In the genomic region with DNA sequence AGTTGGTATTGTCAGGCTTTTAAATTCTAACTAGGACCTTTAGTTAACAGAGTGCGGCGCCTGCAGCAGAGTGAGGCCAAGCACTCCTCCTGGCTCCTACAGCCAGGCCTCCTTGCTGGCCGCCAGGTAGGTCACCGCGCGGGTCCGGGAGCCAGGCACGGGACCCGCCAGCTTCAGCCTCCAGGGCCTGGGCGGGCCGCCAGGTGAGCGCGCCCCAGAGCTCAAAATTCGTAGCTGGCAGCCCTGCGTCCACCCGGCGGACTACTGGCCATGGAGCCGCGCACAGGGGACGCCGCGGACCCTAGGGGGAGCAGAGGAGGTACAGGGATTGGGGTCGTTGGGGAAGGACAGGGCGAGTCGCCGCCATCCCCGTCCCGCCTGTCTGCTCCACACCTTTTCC, we compare ENCODE assay signal across 8 cellular contexts. TPM values are rescaled to one million over a fixed set of nuclear protein-coding genes. Genes with fewer than 3 reads are reported as not detected.
DNase-seq lines count a peak whose midpoint lies in the region; ATAC-seq and TF ChIP-seq lines count a peak whose summit lies in the region.

Gene MAGIX, plus strand, starts transcription at position 139 of the 400 bp plus-strand sequence. Its CDS starts 132 bp downstream, at position 271.

- H3K4me3 ChIP-seq in mammary epithelial cell (replicated peaks in 1 of 3; ENCODE audit: insufficient read depth in 1 of 3, low read depth in 2 of 3, low read length in 3 of 3) (peak within 1 kb of the TSS in 2 of 3 experiments; percentile 4 to 52), upper lobe of right lung (peak within 1 kb of the TSS; percentile 49)

- H3K4me1 ChIP-seq in mammary epithelial cell (ENCODE audit: insufficient read depth, low read length) (peaks cover 7% of the 10 kb centered on the region), upper lobe of right lung (no peaks in the 10 kb centered on the region)

- ATAC-seq in memory B cell (ENCODE audit: low read depth) (no peak), upper lobe of right lung (no peak), HG03039 (IDR thresholded peaks at IDR 0.05; ENCODE audit: unreplicated experiment) (no peak), HG03439 (IDR thresholded peaks at IDR 0.05; ENCODE audit: unreplicated experiment) (no peak)

- H3K9me3 Mint-ChIP-seq in activated naive CD4-positive, alpha-beta T cell treated with anti-CD3 and anti-CD28 coated beads, Interleukin-2, amount 50 U/mL, for 24 hours = no peaks in the 10 kb centered on the region
- H3K9me3 Mint-ChIP-seq in memory B cell = no peaks in the 10 kb centered on the region

- DNase-seq in activated naive CD4-positive, alpha-beta T cell treated with Interleukin-2 at 50 U/mL for 16 hours = no peak
- DNase-seq in mammary epithelial cell (no peak), memory B cell (ENCODE audit: low spot score in 2 of 2) (no peak), upper lobe of right lung (no peak), cortex of kidney (lab: John Stamatoyannopoulos, UW) (no peak)

- no TSS peak for BruUV-seq in mammary epithelial cell (replicated peaks; lab: Mats Ljungman, UMichigan)

- intact Hi-C loops in mammary epithelial cell (cut with micrococcal nuclease) (no loop called here), upper lobe of right lung (cut with DNase I) (no loop called here)

- peak within 1 kb of the TSS; percentile 84 for H2AFZ ChIP-seq in mammary epithelial cell (ENCODE audit: low read depth, low read length)

- H3K27ac ChIP-seq in mammary epithelial cell (ENCODE audit: insufficient read depth, low read depth, low read length) (no peak within 1 kb of the TSS), upper lobe of right lung (peak within 1 kb of the TSS; percentile 86)

- peak within 1 kb of the TSS; percentile 57 for H3K4me2 ChIP-seq in mammary epithelial cell (ENCODE audit: insufficient read depth, low read depth, low read length)

- H3K4me3 Mint-ChIP-seq in activated naive CD4-positive, alpha-beta T cell treated with anti-CD3 and anti-CD28 coated beads, Interleukin-2, amount 50 U/mL, for 24 hours = peak within 1 kb of the TSS; percentile 74
- peak within 1 kb of the TSS; percentile 85 for H3K4me3 Mint-ChIP-seq in memory B cell

- H3K9ac ChIP-seq in mammary epithelial cell (ENCODE audit: insufficient read depth, low read length) = no peak within 1 kb of the TSS

- H3K79me2 ChIP-seq in mammary epithelial cell (ENCODE audit: insufficient read depth, low read length) = peaks cover 8% of the 10 kb centered on the region

- peaks cover 25% of the 10 kb centered on the region for H3K4me1 Mint-ChIP-seq in activated naive CD4-positive, alpha-beta T cell treated with anti-CD3 and anti-CD28 coated beads, Interleukin-2, amount 50 U/mL, for 24 hours
- peaks cover 14% of the 10 kb centered on the region for H3K4me1 Mint-ChIP-seq in memory B cell

- TF ChIP-seq CTCF in mammary epithelial cell (conservative IDR thresholded peaks at IDR 0.05 in 1 of 2, IDR thresholded peaks at IDR 0.05 in 1 of 2; ENCODE audit: extremely low read depth in 1 of 2, insufficient read depth in 1 of 2, low read depth in 1 of 2, low read length in 2 of 2) (no peak), upper lobe of right lung (IDR thresholded peaks at IDR 0.05) (no peak)

- no peaks in the 10 kb centered on the region for H3K27me3 ChIP-seq in mammary epithelial cell (ENCODE audit: insufficient read depth, low read length)
- H3K27me3 ChIP-seq in upper lobe of right lung = no peaks in the 10 kb centered on the region

- no peaks in the 10 kb centered on the region for H3K27me3 Mint-ChIP-seq in activated naive CD4-positive, alpha-beta T cell treated with anti-CD3 and anti-CD28 coated beads, Interleukin-2, amount 50 U/mL, for 24 hours
- no peaks in the 10 kb centered on the region for H3K27me3 Mint-ChIP-seq in memory B cell

- H3K27ac Mint-ChIP-seq in activated naive CD4-positive, alpha-beta T cell treated with anti-CD3 and anti-CD28 coated beads, Interleukin-2, amount 50 U/mL, for 24 hours = no peak within 1 kb of the TSS
- H3K27ac Mint-ChIP-seq in memory B cell = peak within 1 kb of the TSS; percentile 71

- dilution Hi-C loops in mammary epithelial cell (cut with HindIII; ENCODE audit: low sequenced_read_pairs) = no loop called here

- WGBS in mammary epithelial cell (ENCODE audit: low coverage, missing lambda C conversion rate) = 48% methylated on average over 12 of the region's 28 CpGs

- CTCF ChIA-PET in mammary epithelial cell (lab: Charles Lee; ENCODE audit: low non-redundant PET) = no interaction called here

- in situ Hi-C loops in mammary epithelial cell (cut with MboI; ENCODE audit: low sequenced_read_pairs in 2 of 2) = no loop called here

- H3K9me3 ChIP-seq in mammary epithelial cell (replicated peaks; ENCODE audit: insufficient read depth, low read length) (no peaks in the 10 kb centered on the region), upper lobe of right lung (no peaks in the 10 kb centered on the region)

- H3K36me3 Mint-ChIP-seq in activated naive CD4-positive, alpha-beta T cell treated with anti-CD3 and anti-CD28 coated beads, Interleukin-2, amount 50 U/mL, for 24 hours = no peaks in the 10 kb centered on the region
- H3K36me3 Mint-ChIP-seq in memory B cell = no peaks in the 10 kb centered on the region

- H4K20me1 ChIP-seq in mammary epithelial cell (ENCODE audit: insufficient read depth, low read length) = no peaks in the 10 kb centered on the region

- H3K36me3 ChIP-seq in mammary epithelial cell (ENCODE audit: insufficient read depth, low read length) (no peaks in the 10 kb centered on the region), upper lobe of right lung (no peaks in the 10 kb centered on the region)

RNA-seq across cellular contexts. Expression of gene MAGIX, which starts in this region (rescaled TPM):
- total RNA-seq in mammary epithelial cell (1 to 10 TPM; 1.4 to 2.8 TPM), upper lobe of right lung (7.1 TPM)
- 1.3 TPM for polyA plus RNA-seq in mammary epithelial cell
- polyA minus RNA-seq in mammary epithelial cell = not detected
